9 cellular contexts compared by ENCODE assay signal in the genomic region with DNA sequence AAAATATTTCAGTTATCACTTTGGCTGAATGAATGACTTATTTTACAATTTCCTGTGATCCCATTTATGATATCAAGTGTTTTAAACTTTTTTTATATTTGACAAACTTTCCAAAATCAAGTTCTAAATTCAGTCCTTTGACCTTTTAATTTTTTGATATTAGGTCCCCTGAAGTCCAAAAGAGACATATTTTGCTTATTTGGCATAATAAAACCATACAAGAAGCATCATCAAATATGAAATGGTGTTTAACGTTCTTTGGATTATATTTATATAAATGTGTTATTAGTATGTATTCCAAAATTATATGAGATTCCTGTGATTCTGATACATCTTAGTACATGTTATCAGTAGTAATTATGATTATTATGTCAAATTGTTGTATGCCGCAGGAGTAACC.
"Had no signal": no experiment of that assay in that cellular context is flagged by ENCODE, and none has a peak within 500 bp of the region (broad histone marks: within the 10 kb centered on the region; RNA-seq: fewer than 3 reads in every experiment).

No MANE protein-coding gene starts in this region.

- H3K9ac ChIP-seq: GM23248 had no signal

- H3K4me3 ChIP-seq: GM23248, HAP-1 had no signal

- H3K27ac Mint-ChIP-seq: HFFc6, IgD-negative memory B cell had no signal

- H3K4me3 Mint-ChIP-seq: HFFc6 had no signal

- H3K36me3 Mint-ChIP-seq: IgD-negative memory B cell had no signal

- H3K27me3 Mint-ChIP-seq: IgD-negative memory B cell had no signal

- H2AFZ ChIP-seq: GM23248 had no signal

- H3K27ac ChIP-seq: GM23248 had no signal

- H3K36me3 ChIP-seq: HAP-1 had no signal

- H3K4me1 Mint-ChIP-seq: IgD-negative memory B cell had no signal

- ATAC-seq: HCT116 had no signal

- DNase-seq: GM23248, GOT3, H7, HFFc6, KG1 had no signal

- H3K9me3 ChIP-seq: HAP-1 had no signal

- FAIRE-seq: HTR-8/SVneo had no signal
